In the genomic region with DNA sequence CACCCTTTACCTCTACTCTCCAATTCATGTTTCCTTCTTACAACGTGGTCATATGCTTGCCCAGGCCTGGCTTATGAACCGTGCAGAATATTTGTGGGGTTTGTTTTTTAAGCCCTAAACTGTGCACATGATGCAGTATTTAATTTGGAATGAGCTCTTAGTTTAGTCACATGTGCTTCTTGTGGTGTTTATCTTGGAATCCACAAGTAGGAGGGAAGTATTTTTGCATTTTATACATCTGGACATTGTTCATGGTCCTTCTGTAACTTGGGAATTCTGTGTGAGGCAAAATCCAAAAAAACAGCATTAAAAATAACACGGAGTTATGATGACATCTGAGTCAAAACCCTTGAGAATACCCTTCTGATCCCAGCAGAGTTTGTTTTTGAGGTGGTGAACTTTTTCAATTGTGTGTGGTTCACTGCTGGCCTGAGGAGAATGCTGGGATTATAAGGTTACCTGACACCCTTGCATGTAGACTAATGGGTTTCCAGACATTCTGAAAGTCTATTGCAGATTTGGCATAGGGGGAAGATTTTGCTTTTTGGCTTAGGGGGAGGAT, we compare ENCODE assay signal across 1 cellular context.
TF ChIP-seq lines count a peak whose summit lies in the region.

No MANE protein-coding gene starts in this region.

TF ChIP-seq in liver, 16 proteins besides CTCF, POLR2A, EP300 and RAD21:
- TF ChIP-seq, protein P1, sequence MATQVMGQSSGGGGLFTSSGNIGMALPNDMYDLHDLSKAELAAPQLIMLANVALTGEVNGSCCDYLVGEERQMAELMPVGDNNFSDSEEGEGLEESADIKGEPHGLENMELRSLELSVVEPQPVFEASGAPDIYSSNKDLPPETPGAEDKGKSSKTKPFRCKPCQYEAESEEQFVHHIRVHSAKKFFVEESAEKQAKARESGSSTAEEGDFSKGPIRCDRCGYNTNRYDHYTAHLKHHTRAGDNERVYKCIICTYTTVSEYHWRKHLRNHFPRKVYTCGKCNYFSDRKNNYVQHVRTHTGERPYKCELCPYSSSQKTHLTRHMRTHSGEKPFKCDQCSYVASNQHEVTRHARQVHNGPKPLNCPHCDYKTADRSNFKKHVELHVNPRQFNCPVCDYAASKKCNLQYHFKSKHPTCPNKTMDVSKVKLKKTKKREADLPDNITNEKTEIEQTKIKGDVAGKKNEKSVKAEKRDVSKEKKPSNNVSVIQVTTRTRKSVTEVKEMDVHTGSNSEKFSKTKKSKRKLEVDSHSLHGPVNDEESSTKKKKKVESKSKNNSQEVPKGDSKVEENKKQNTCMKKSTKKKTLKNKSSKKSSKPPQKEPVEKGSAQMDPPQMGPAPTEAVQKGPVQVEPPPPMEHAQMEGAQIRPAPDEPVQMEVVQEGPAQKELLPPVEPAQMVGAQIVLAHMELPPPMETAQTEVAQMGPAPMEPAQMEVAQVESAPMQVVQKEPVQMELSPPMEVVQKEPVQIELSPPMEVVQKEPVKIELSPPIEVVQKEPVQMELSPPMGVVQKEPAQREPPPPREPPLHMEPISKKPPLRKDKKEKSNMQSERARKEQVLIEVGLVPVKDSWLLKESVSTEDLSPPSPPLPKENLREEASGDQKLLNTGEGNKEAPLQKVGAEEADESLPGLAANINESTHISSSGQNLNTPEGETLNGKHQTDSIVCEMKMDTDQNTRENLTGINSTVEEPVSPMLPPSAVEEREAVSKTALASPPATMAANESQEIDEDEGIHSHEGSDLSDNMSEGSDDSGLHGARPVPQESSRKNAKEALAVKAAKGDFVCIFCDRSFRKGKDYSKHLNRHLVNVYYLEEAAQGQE (IDR thresholded peaks at IDR 0.05) = no peak
- peak; percentile 65 for TF ChIP-seq FOXA2 (IDR thresholded peaks at IDR 0.05)
- TF ChIP-seq, protein P2, sequence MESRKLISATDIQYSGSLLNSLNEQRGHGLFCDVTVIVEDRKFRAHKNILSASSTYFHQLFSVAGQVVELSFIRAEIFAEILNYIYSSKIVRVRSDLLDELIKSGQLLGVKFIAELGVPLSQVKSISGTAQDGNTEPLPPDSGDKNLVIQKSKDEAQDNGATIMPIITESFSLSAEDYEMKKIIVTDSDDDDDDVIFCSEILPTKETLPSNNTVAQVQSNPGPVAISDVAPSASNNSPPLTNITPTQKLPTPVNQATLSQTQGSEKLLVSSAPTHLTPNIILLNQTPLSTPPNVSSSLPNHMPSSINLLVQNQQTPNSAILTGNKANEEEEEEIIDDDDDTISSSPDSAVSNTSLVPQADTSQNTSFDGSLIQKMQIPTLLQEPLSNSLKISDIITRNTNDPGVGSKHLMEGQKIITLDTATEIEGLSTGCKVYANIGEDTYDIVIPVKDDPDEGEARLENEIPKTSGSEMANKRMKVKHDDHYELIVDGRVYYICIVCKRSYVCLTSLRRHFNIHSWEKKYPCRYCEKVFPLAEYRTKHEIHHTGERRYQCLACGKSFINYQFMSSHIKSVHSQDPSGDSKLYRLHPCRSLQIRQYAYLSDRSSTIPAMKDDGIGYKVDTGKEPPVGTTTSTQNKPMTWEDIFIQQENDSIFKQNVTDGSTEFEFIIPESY (IDR thresholded peaks at IDR 0.05) = peak; percentile 28
- no peak for TF ChIP-seq TAF1 (conservative IDR thresholded peaks at IDR 0.05)
- TF ChIP-seq JUND (IDR thresholded peaks at IDR 0.05) = peak in 1 of 2 donors; percentile 17
- no peak for TF ChIP-seq NR2F2 (IDR thresholded peaks at IDR 0.05)
- no peak for TF ChIP-seq HNF4G (IDR thresholded peaks at IDR 0.05)
- peak in 1 of 2 donors; percentile 63 for TF ChIP-seq RXRA (IDR thresholded peaks at IDR 0.05)
- TF ChIP-seq HNF4A (conservative IDR thresholded peaks at IDR 0.05) = peak in 1 of 2 donors; percentile 39
- no peak for TF ChIP-seq EGR1 (IDR thresholded peaks at IDR 0.05; ENCODE audit: low read depth in 2 of 2)
- TF ChIP-seq, protein P3, sequence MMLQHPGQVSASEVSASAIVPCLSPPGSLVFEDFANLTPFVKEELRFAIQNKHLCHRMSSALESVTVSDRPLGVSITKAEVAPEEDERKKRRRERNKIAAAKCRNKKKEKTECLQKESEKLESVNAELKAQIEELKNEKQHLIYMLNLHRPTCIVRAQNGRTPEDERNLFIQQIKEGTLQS (IDR thresholded peaks at IDR 0.05) = no peak
- TF ChIP-seq FOXA1 (IDR thresholded peaks at IDR 0.05) = peak; percentile 66
- no peak for TF ChIP-seq YY1 (IDR thresholded peaks at IDR 0.05)
- TF ChIP-seq, protein P4, sequence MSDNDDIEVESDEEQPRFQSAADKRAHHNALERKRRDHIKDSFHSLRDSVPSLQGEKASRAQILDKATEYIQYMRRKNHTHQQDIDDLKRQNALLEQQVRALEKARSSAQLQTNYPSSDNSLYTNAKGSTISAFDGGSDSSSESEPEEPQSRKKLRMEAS (IDR thresholded peaks at IDR 0.05) = peak; percentile 26
- peak; percentile 69 for TF ChIP-seq SP1 (IDR thresholded peaks at IDR 0.05)
- TF ChIP-seq GABPA (IDR thresholded peaks at IDR 0.05 in 1 of 2, conservative IDR thresholded peaks at IDR 0.05 in 1 of 2) = no peak
